24 cellular contexts compared by ENCODE assay signal in the genomic region with DNA sequence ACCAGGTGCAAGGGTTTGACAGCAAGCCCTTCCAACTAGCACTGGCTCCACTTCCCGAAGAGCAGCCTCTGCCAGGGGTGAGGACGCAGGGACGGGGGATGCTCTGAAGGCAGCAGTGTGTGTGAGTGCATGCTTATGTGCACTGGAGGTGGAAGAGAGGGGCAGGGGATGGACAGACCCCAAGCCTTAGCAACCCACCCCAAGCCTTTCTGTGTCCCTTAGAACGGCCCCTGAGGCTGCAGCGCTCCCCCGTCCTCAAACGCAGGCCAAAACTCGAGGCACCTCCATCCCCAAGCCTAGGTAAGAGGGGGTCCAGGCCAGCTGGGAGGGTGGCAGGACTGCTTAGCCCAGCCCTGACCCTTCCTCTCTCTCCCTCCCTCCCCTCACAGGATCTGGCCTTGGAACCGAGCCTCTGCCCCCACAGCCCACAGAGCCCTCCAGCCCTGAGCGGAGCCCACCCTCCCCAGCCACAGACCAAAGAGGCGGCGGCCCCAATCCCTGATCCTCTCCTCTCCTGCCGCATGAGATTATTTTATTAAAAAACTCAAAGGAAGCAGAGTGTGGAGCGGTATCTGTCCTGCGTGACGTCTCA. TPM values are rescaled to one million over a fixed set of nuclear protein-coding genes. Genes with fewer than 3 reads are reported as not detected.
"Had no signal": no experiment of that assay in that cellular context is flagged by ENCODE, and none has a peak within 500 bp of the region (broad histone marks: within the 10 kb centered on the region; RNA-seq: fewer than 3 reads in every experiment).

No MANE protein-coding gene starts in this region.

- ATAC-seq: activated T-cell treated with anti-CD3 and anti-CD28 coated beads, Interleukin-2, amount 50 U/mL, for 4 hours; left lobe of liver; naive thymus-derived CD4-positive, alpha-beta T cell; pancreas; psoas muscle; right cardiac atrium; SK-N-SH treated with all-trans-retinoic acid at 6 μM for 48 hours; T-cell; upper lobe of right lung had no signal

- H3K27ac ChIP-seq: brain microvascular endothelial cell, pancreas, psoas muscle, testis, upper lobe of right lung had no signal

- H3K9me3 Mint-ChIP-seq: activated T-cell treated with anti-CD3 and anti-CD28 coated beads, Interleukin-2, amount 50 U/mL, for 4 hours; T-cell had no signal

- H3K4me3 ChIP-seq: pancreas, psoas muscle, testis, upper lobe of right lung had no signal

- H3K27me3 ChIP-seq: pancreas, testis had no signal

- DNase-seq: activated CD4-positive, alpha-beta T cell treated with anti-CD3 and anti-CD28 coated beads for 1 hour; activated effector memory CD4-positive, alpha-beta T cell treated with anti-CD3 and anti-CD28 coated beads, Interleukin-2, amount 50 U/mL, for 16 hours; activated naive CD4-positive, alpha-beta T cell treated with anti-CD3 and anti-CD28 coated beads, Interleukin-2, amount 50 U/mL, for 16 hours; activated T-cell treated with anti-CD3 and anti-CD28 coated beads, Interleukin-2, amount 50 U/mL, for 4 hours; brain microvascular endothelial cell; caudate nucleus; dermis blood vessel endothelial cell; effector CD8-positive, alpha-beta T cell; erythroblast; foreskin fibroblast; naive thymus-derived CD4-positive, alpha-beta T cell; psoas muscle; stimulated activated CD4-positive, alpha-beta T cell treated with anti-CD3 and anti-CD28 coated beads, Interleukin-12 subunit alpha, Interleukin-12 subunit beta, amount 100 ng/mL, for 4 hours; stimulated activated CD4-positive, alpha-beta T cell treated with anti-CD3 and anti-CD28 coated beads, Interleukin-4, amount 100 ng/mL, for 4 hours; T-cell; T-helper 9 cell; testis; upper lobe of right lung had no signal

- H3K36me3 ChIP-seq: brain microvascular endothelial cell, pancreas, upper lobe of right lung had no signal

- H3K9me3 ChIP-seq: pancreas, psoas muscle, testis, upper lobe of right lung had no signal

- H3K27me3 Mint-ChIP-seq: naive thymus-derived CD4-positive, alpha-beta T cell; T-cell had no signal

RNA-seq across cellular contexts. Expression of a gene that starts 12.2 kb away (rescaled TPM):
- total RNA-seq: skeletal muscle tissue had no signal
- polyA plus RNA-seq: keratinocyte had no signal
